Comparison of ENCODE assay signal across 8 cellular contexts in genomic region chr12:19288603-19289244, GRCh38.
DNase-seq lines count a peak whose midpoint lies in the region; ATAC-seq, FAIRE-seq and TF ChIP-seq lines count a peak whose summit lies in the region.

No MANE protein-coding gene starts in this region.

- no peaks in the 10 kb centered on the region for H3K9me3 ChIP-seq in ascending aorta

- no peak overlapping the region for H3K27ac ChIP-seq in ascending aorta
- no peak overlapping the region for H3K27ac ChIP-seq in caudate nucleus (ENCODE audit: low read depth, low read length)

- H3K4me3 ChIP-seq in ascending aorta, result no peak overlapping the region

- intact Hi-C loops in ascending aorta (cut with DNase I), result loop anchor here (2.0 to 5.0 kb wide), 2 partner anchors 41 to 106 kb away; no protein-coding TSS in a partner anchor

- peak; percentile 98 for FAIRE-seq in islet of Langerhans (lab: Jason Lieb, UNC)

- H3K36me3 ChIP-seq in ascending aorta, result peaks cover 0 to under 1% of the 10 kb centered on the region in 2 donors

- DNase-seq in AML-193 (lab: John Stamatoyannopoulos, UW) (peak; percentile 45 to 50), NCI-H1417 (lab: John Stamatoyannopoulos, UW) (peak in 2 of 3 experiments; percentile 20 to 79), ascending aorta (ENCODE audit: low spot score in 2 of 2) (no peak), caudate nucleus (lab: John Stamatoyannopoulos, UW) (no peak)
- no peak for DNase-seq in effector CD4-positive, alpha-beta T cell

- TF ChIP-seq CTCF in ascending aorta (IDR thresholded peaks at IDR 0.05), result peak; percentile 36 to 68 (median 54)

- no peaks in the 10 kb centered on the region for H3K27me3 ChIP-seq in ascending aorta

- ATAC-seq in GM18909 (IDR thresholded peaks at IDR 0.05; ENCODE audit: poor library complexity, unreplicated experiment) (peak; percentile 64), GM21423 (IDR thresholded peaks at IDR 0.05; ENCODE audit: unreplicated experiment) (no peak)

- no peaks in the 10 kb centered on the region for H3K4me1 ChIP-seq in ascending aorta

Comparison
In these comparisons a context has a peak if more than half of its experiments do, and no peak if none do; other contexts are left out.
1. DNase-seq: peak in AML-193 (2 of 2) and NCI-H1417 (2 of 3); none in ascending aorta (0 of 2), effector CD4-positive, alpha-beta T cell (single experiment) and caudate nucleus (0 of 61).